16 cellular contexts compared by ENCODE assay signal in genomic region chr3:30294241-30294667, GRCh38.
A peak's percentile ranks its signal among the peaks of the same experiment; 100 is the strongest.
DNase-seq lines count a peak whose midpoint lies in the region; ATAC-seq and TF ChIP-seq lines count a peak whose summit lies in the region.
"Had no signal": no experiment of that assay in that cellular context is flagged by ENCODE, and none has a peak within 500 bp of the region (broad histone marks: within the 10 kb centered on the region; RNA-seq: fewer than 3 reads in every experiment).

No MANE protein-coding gene starts in this region.

- no peaks in the 10 kb centered on the region for H3K27me3 ChIP-seq in mammary epithelial cell (ENCODE audit: insufficient read depth, low read length)
- H3K27me3 ChIP-seq in breast epithelium = no peaks in the 10 kb centered on the region
- H3K27me3 ChIP-seq in left ventricle myocardium inferior (ENCODE audit: low read depth) = no peaks in the 10 kb centered on the region
- no peaks in the 10 kb centered on the region for H3K27me3 ChIP-seq in subcutaneous abdominal adipose tissue (ENCODE audit: control insufficient read depth in 5 of 5, insufficient read depth in 4 of 5, low read length in 5 of 5)
- H3K27me3 ChIP-seq: testis had no signal

- ATAC-seq in WTC11 (peak; percentile 83), HG02852 (IDR thresholded peaks at IDR 0.05; ENCODE audit: unreplicated experiment) (no peak)
- ATAC-seq in activated CD4-positive, alpha-beta T cell treated with anti-CD3 and anti-CD28 coated beads for 36 hours = no peak
- ATAC-seq: esophagus mucosa, PC-3 had no signal

- 100% methylated on average over 4 of the region's 4 CpGs for WGBS in mammary epithelial cell (ENCODE audit: low coverage, missing lambda C conversion rate)

- CTCF ChIA-PET in mammary epithelial cell (lab: Charles Lee; ENCODE audit: low non-redundant PET) (no interaction called here), WTC11 (lab: Charles Lee) (interaction anchor here (1.1 to 1.3 kb wide), 3 partner anchors 12 to 399 kb away, joined by 3 to 5 read pairs (median 3); no protein-coding TSS in a partner anchor)
- CTCF ChIA-PET in activated CD4-positive, alpha-beta T cell treated with anti-CD3 and anti-CD28 coated beads for 36 hours (lab: Charles Lee) = interaction anchor here (1.8 kb wide), 1 partner anchor 31 kb away, joined by 4 read pairs; no protein-coding TSS in a partner anchor

- no peaks in the 10 kb centered on the region for H3K27me3 Mint-ChIP-seq in WTC11 (ENCODE audit: low read depth)
- H3K27me3 Mint-ChIP-seq in activated CD4-positive, alpha-beta T cell treated with anti-CD3 and anti-CD28 coated beads for 36 hours = no peaks in the 10 kb centered on the region
- H3K27me3 Mint-ChIP-seq: activated naive CD8-positive, alpha-beta T cell treated with anti-CD3 and anti-CD28 coated beads, Interleukin-2, amount 10 ng/mL, durations not matched to agents 7 days and 5 days had no signal

- peak overlapping the region; percentile 26 for H2AFZ ChIP-seq in mammary epithelial cell (ENCODE audit: low read depth, low read length)

- no peak for TF ChIP-seq CTCF in mammary epithelial cell (conservative IDR thresholded peaks at IDR 0.05 in 1 of 2, IDR thresholded peaks at IDR 0.05 in 1 of 2; ENCODE audit: extremely low read depth in 1 of 2, insufficient read depth in 1 of 2, low read depth in 1 of 2, low read length in 2 of 2)
- TF ChIP-seq CTCF in breast epithelium (IDR thresholded peaks at IDR 0.05) = no peak
- TF ChIP-seq CTCF in WTC11 (IDR thresholded peaks at IDR 0.05) = no peak
- TF ChIP-seq CTCF in left ventricle myocardium inferior (IDR thresholded peaks at IDR 0.05; ENCODE audit: borderline replicate concordance) = no peak

- dilution Hi-C loops in mammary epithelial cell (cut with HindIII; ENCODE audit: low sequenced_read_pairs) = no loop called here

- no peaks in the 10 kb centered on the region for H3K36me3 Mint-ChIP-seq in WTC11
- H3K36me3 Mint-ChIP-seq in activated CD4-positive, alpha-beta T cell treated with anti-CD3 and anti-CD28 coated beads for 36 hours (ENCODE audit: low read depth) = no peaks in the 10 kb centered on the region
- H3K36me3 Mint-ChIP-seq: mesothelial cell of epicardium had no signal

- in situ Hi-C loops in mammary epithelial cell (cut with MboI; ENCODE audit: low sequenced_read_pairs in 2 of 2) = no loop called here

- no peak overlapping the region for H3K4me3 ChIP-seq in mammary epithelial cell (replicated peaks in 1 of 3; ENCODE audit: insufficient read depth in 1 of 3, low read depth in 2 of 3, low read length in 3 of 3)
- no peak overlapping the region for H3K4me3 ChIP-seq in breast epithelium
- H3K4me3 ChIP-seq in left ventricle myocardium inferior = no peak overlapping the region
- peak overlapping the region in 4 of 5 donors; percentile 16 to 45 (median 32) for H3K4me3 ChIP-seq in subcutaneous abdominal adipose tissue (ENCODE audit: low read depth in 1 of 5, low read length in 5 of 5)
- H3K4me3 ChIP-seq: testis had no signal

- no peaks in the 10 kb centered on the region for H3K36me3 ChIP-seq in mammary epithelial cell (ENCODE audit: insufficient read depth, low read length)
- no peaks in the 10 kb centered on the region for H3K36me3 ChIP-seq in breast epithelium
- no peaks in the 10 kb centered on the region for H3K36me3 ChIP-seq in left ventricle myocardium inferior
- H3K36me3 ChIP-seq in subcutaneous abdominal adipose tissue (ENCODE audit: control insufficient read depth in 5 of 5, insufficient read depth in 5 of 5, low read length in 5 of 5) = no peaks in the 10 kb centered on the region

- DNase-seq in mammary epithelial cell (no peak), breast epithelium (ENCODE audit: low spot score in 2 of 2) (no peak), WTC11 (ENCODE audit: low spot score) (no peak), left ventricle myocardium inferior (no peak), hypothalamus (lab: John Stamatoyannopoulos, UW) (no peak)
- DNase-seq in activated CD4-positive, alpha-beta T cell treated with anti-CD3 and anti-CD28 coated beads for 36 hours = no peak
- DNase-seq: activated CD4-positive, alpha-beta T cell treated with anti-CD3 and anti-CD28 coated beads for 48 hours; activated naive CD8-positive, alpha-beta T cell treated with anti-CD3 and anti-CD28 coated beads, Interleukin-2, amount 10 ng/mL, durations not matched to agents 7 days and 5 days; activated T-cell treated with anti-CD3 and anti-CD28 coated beads, Interleukin-2, amount 50 U/mL, for 1 hour; HCEC 1CT; PC-3; testis had no signal

- H3K9ac ChIP-seq in mammary epithelial cell (ENCODE audit: insufficient read depth, low read length) (no peak overlapping the region), subcutaneous abdominal adipose tissue (ENCODE audit: low read length in 5 of 5) (no peak overlapping the region)

- no peak overlapping the region for H3K4me2 ChIP-seq in mammary epithelial cell (ENCODE audit: insufficient read depth, low read depth, low read length)

- H3K9me3 ChIP-seq in mammary epithelial cell (replicated peaks; ENCODE audit: insufficient read depth, low read length) = no peaks in the 10 kb centered on the region
- no peaks in the 10 kb centered on the region for H3K9me3 ChIP-seq in breast epithelium
- no peaks in the 10 kb centered on the region for H3K9me3 ChIP-seq in left ventricle myocardium inferior (replicated peaks)
- H3K9me3 ChIP-seq in subcutaneous abdominal adipose tissue (ENCODE audit: control insufficient read depth in 5 of 5, low read length in 5 of 5) = no peaks in the 10 kb centered on the region
- H3K9me3 ChIP-seq: testis had no signal

- H3K4me1 Mint-ChIP-seq in WTC11 = peaks cover 26% of the 10 kb centered on the region
- H3K4me1 Mint-ChIP-seq in activated CD4-positive, alpha-beta T cell treated with anti-CD3 and anti-CD28 coated beads for 36 hours = peaks cover 17% of the 10 kb centered on the region

- no peaks in the 10 kb centered on the region for H3K9me3 Mint-ChIP-seq in WTC11
- no peaks in the 10 kb centered on the region for H3K9me3 Mint-ChIP-seq in activated CD4-positive, alpha-beta T cell treated with anti-CD3 and anti-CD28 coated beads for 36 hours (ENCODE audit: low read depth)
- H3K9me3 Mint-ChIP-seq: mesothelial cell of epicardium had no signal

- H3K27ac ChIP-seq in mammary epithelial cell (ENCODE audit: insufficient read depth, low read depth, low read length) (no peak overlapping the region), breast epithelium (no peak overlapping the region), left ventricle myocardium inferior (replicated peaks) (peak overlapping the region; percentile 25), subcutaneous abdominal adipose tissue (ENCODE audit: low read depth, low read length) (peak overlapping the region; percentile 73)
- H3K27ac ChIP-seq: testis had no signal

- TF ChIP-seq POLR2A in breast epithelium (IDR thresholded peaks at IDR 0.05) = no peak

- no TSS peak for BruUV-seq in mammary epithelial cell (replicated peaks; lab: Mats Ljungman, UMichigan)

- POLR2A ChIA-PET in WTC11 (lab: Charles Lee) = no interaction called here
- POLR2A ChIA-PET in activated CD4-positive, alpha-beta T cell treated with anti-CD3 and anti-CD28 coated beads for 36 hours (lab: Charles Lee) = no interaction called here

- H3K4me3 Mint-ChIP-seq in WTC11 = no peak overlapping the region
- H3K4me3 Mint-ChIP-seq in activated CD4-positive, alpha-beta T cell treated with anti-CD3 and anti-CD28 coated beads for 36 hours = no peak overlapping the region
- H3K4me3 Mint-ChIP-seq: activated naive CD8-positive, alpha-beta T cell treated with anti-CD3 and anti-CD28 coated beads, Interleukin-2, amount 10 ng/mL, durations not matched to agents 7 days and 5 days; mesothelial cell of epicardium had no signal

- H3K27ac Mint-ChIP-seq in WTC11 = no peak overlapping the region
- no peak overlapping the region for H3K27ac Mint-ChIP-seq in activated CD4-positive, alpha-beta T cell treated with anti-CD3 and anti-CD28 coated beads for 36 hours
- H3K27ac Mint-ChIP-seq: activated naive CD8-positive, alpha-beta T cell treated with anti-CD3 and anti-CD28 coated beads, Interleukin-2, amount 10 ng/mL, durations not matched to agents 7 days and 5 days; mesothelial cell of epicardium had no signal

- intact Hi-C loops in mammary epithelial cell (cut with micrococcal nuclease) (no loop called here), breast epithelium (cut with DNase I; ENCODE audit: low total_unique reads) (no loop called here), left ventricle myocardium inferior (cut with micrococcal nuclease) (no loop called here)
- intact Hi-C loops in activated CD4-positive, alpha-beta T cell treated with anti-CD3 and anti-CD28 coated beads for 36 hours (cut with DNase I, micrococcal nuclease) = no loop called here

- no peaks in the 10 kb centered on the region for H3K79me2 ChIP-seq in mammary epithelial cell (ENCODE audit: insufficient read depth, low read length)

- H4K20me1 ChIP-seq in mammary epithelial cell (ENCODE audit: insufficient read depth, low read length) = no peaks in the 10 kb centered on the region

- peaks cover 37% of the 10 kb centered on the region for H3K4me1 ChIP-seq in mammary epithelial cell (ENCODE audit: insufficient read depth, low read length)
- H3K4me1 ChIP-seq in breast epithelium = peaks cover 0 to 3% of the 10 kb centered on the region in 2 donors
- H3K4me1 ChIP-seq in left ventricle myocardium inferior = peaks cover 22% of the 10 kb centered on the region
- H3K4me1 ChIP-seq in subcutaneous abdominal adipose tissue (ENCODE audit: control insufficient read depth in 5 of 5, insufficient read depth in 5 of 5, low read length in 5 of 5) = peaks cover 0 to 34% (median 18%) of the 10 kb centered on the region in 5 donors

Comparison
In these comparisons a context has a peak if more than half of its experiments do, and no peak if none do; other contexts are left out.
1. H3K27ac ChIP-seq: peak in left ventricle myocardium inferior (single experiment) and subcutaneous abdominal adipose tissue (single experiment); none in mammary epithelial cell (single experiment) and breast epithelium (0 of 2).
2. H3K4me3 ChIP-seq: peak in subcutaneous abdominal adipose tissue (4 of 5); none in mammary epithelial cell (0 of 3), breast epithelium (0 of 3) and left ventricle myocardium inferior (single experiment).